In the genomic region with DNA sequence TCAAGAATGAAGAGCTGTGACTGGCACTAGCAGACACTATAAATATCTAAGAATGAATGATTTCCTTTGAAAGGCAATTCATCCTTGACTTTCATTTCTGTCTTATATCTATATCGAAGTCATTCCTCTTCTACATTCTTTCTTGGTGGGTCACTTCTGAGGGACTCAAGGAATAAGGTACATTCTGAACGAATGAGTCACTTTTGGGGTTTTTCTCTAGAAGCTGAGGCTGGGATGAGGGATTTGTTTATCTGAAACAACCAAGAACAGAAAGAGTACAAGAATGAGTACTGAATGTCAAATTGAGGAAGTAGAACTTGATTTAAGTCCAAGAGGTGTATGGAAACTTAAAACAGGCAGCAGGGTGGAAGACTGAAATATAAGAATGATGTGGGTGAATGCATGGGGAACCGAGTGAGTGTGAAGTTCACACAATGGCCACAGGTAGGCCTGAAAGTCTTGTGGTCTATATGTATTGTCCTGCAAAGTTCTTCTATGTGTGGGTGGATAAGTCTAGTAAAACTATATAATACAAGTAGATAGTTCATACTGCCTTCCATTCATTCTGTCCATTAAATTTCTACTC, we compare ENCODE assay signal across 9 cellular contexts.
DNase-seq lines count a peak whose midpoint lies in the region; ATAC-seq and TF ChIP-seq lines count a peak whose summit lies in the region.
"Had no signal": no experiment of that assay in that cellular context is flagged by ENCODE, and none has a peak within 500 bp of the region (broad histone marks: within the 10 kb centered on the region; RNA-seq: fewer than 3 reads in every experiment).

No MANE protein-coding gene starts in this region.

- H4K20me1 ChIP-seq in fibroblast of lung (ENCODE audit: control insufficient read depth, extremely low read depth, insufficient read depth, low read length) = no peaks in the 10 kb centered on the region

- no peaks in the 10 kb centered on the region for H3K36me3 ChIP-seq in fibroblast of lung (ENCODE audit: control insufficient read depth, insufficient read depth, low read length)
- H3K36me3 ChIP-seq in right lobe of liver = no peaks in the 10 kb centered on the region

- no peaks in the 10 kb centered on the region for H3K9me3 ChIP-seq in fibroblast of lung (ENCODE audit: control insufficient read depth, insufficient read depth, low read depth, low read length)
- H3K9me3 ChIP-seq in right lobe of liver = no peaks in the 10 kb centered on the region

- H3K27me3 ChIP-seq in fibroblast of lung (ENCODE audit: control insufficient read depth, insufficient read depth, low read length) = no peaks in the 10 kb centered on the region
- H3K27me3 ChIP-seq in right lobe of liver = no peaks in the 10 kb centered on the region

- WGBS in right lobe of liver (ENCODE audit: insufficient coverage, low coverage, low lambda C conversion rate, missing lambda C conversion rate) = 57% methylated on average over 3 of the region's 3 CpGs

- no peaks in the 10 kb centered on the region for H3K4me1 ChIP-seq in fibroblast of lung (ENCODE audit: control insufficient read depth, extremely low read depth, insufficient read depth, low read length)
- H3K4me1 ChIP-seq in right lobe of liver = no peaks in the 10 kb centered on the region

- no peak for TF ChIP-seq CTCF in fibroblast of lung (conservative IDR thresholded peaks at IDR 0.05 in 1 of 2, IDR thresholded peaks at IDR 0.05 in 1 of 2; ENCODE audit: low read depth in 1 of 2, low read length in 2 of 2)
- no peak for TF ChIP-seq CTCF in right lobe of liver (IDR thresholded peaks at IDR 0.05)

- intact Hi-C loops in right lobe of liver (cut with DNase I) = no loop called here

- no peaks in the 10 kb centered on the region for H3K79me2 ChIP-seq in fibroblast of lung (ENCODE audit: control insufficient read depth, insufficient read depth, low read length)

- no peak overlapping the region for H3K4me2 ChIP-seq in fibroblast of lung (ENCODE audit: extremely low read depth, insufficient read depth, low read length)

- no peak overlapping the region for H3K9ac ChIP-seq in fibroblast of lung (ENCODE audit: insufficient read depth, low read length)

- ATAC-seq in GM21786 (IDR thresholded peaks at IDR 0.05; ENCODE audit: unreplicated experiment) = peak; percentile 96
- peak; percentile 98 for ATAC-seq in HG03521 (IDR thresholded peaks at IDR 0.05; ENCODE audit: unreplicated experiment)
- no peak for ATAC-seq in right lobe of liver

- H3K4me3 ChIP-seq in fibroblast of lung (replicated peaks in 1 of 4; ENCODE audit: control extremely low read depth in 1 of 4, insufficient read depth in 1 of 4, low read depth in 3 of 4, low read length in 4 of 4) = no peak overlapping the region
- H3K4me3 ChIP-seq in right lobe of liver = no peak overlapping the region

- DNase-seq in ELR (ENCODE audit: low read depth) = peak; percentile 90
- peak; percentile 73 to 88 for DNase-seq in fibroblast of lung (ENCODE audit: low read depth in 2 of 2)
- DNase-seq in right lobe of liver = no peak
- DNase-seq in GM19238 (ENCODE audit: insufficient read length, low spot score) = no peak
- DNase-seq in NCI-H82 treated with DMSO at 0.1 percent for 48 hours (lab: John Stamatoyannopoulos, UW; ENCODE audit: unreplicated experiment) = no peak
- DNase-seq in anterior cingulate cortex (lab: John Stamatoyannopoulos, UW) = no peak

- no peak overlapping the region for H2AFZ ChIP-seq in fibroblast of lung (ENCODE audit: low read length)

- TF ChIP-seq POLR2A in right lobe of liver (IDR thresholded peaks at IDR 0.05) = no peak

- H3K27ac ChIP-seq in fibroblast of lung (ENCODE audit: insufficient read depth, low read length) = no peak overlapping the region
- no peak overlapping the region for H3K27ac ChIP-seq in right lobe of liver
- H3K27ac ChIP-seq: VCaP had no signal

Comparison
In these comparisons a context has a peak if more than half of its experiments do, and no peak if none do; other contexts are left out.
1. DNase-seq: peak in ELR (single experiment) and fibroblast of lung (2 of 2); none in right lobe of liver (0 of 3), GM19238 (single experiment), NCI-H82 treated with DMSO at 0.1 percent for 48 hours (single experiment) and anterior cingulate cortex (0 of 58).
2. ATAC-seq: peak in GM21786 (single experiment) and HG03521 (single experiment); none in right lobe of liver (0 of 4).